In genomic region chr15:89458440-89458839, GRCh38 we compare ENCODE assay signal across 23 cellular contexts. TPM values are rescaled to one million over a fixed set of nuclear protein-coding genes. Genes with fewer than 3 reads are reported as not detected.
"Had no signal": no experiment of that assay in that cellular context is flagged by ENCODE, and none has a peak within 500 bp of the region (broad histone marks: within the 10 kb centered on the region; RNA-seq: fewer than 3 reads in every experiment).

No MANE protein-coding gene starts in this region.

- H3K4me1 Mint-ChIP-seq: naive thymus-derived CD8-positive, alpha-beta T cell; stimulated activated memory B cell treated with anti-CD40 and anti-IgM and Interleukin-4, amounts not matched to agents 10 μg/mL and 1 μg/mL and 100 μg/mL, for 72 hours had no signal

- H3K27me3 ChIP-seq: dorsolateral prefrontal cortex had no signal

- H3K36me3 ChIP-seq: esophagus muscularis mucosa, neutrophil, spleen, tibial artery had no signal

- H3K4me1 ChIP-seq: esophagus muscularis mucosa, psoas muscle, spleen, tibial artery had no signal

- FAIRE-seq: endometrium had no signal

- H3K4me3 ChIP-seq: dorsolateral prefrontal cortex, esophagus muscularis mucosa, mucosa of descending colon, psoas muscle, spleen, tibial artery had no signal

- H3K27ac Mint-ChIP-seq: naive thymus-derived CD8-positive, alpha-beta T cell; stimulated activated memory B cell treated with anti-CD40 and anti-IgM and Interleukin-4, amounts not matched to agents 10 μg/mL and 1 μg/mL and 100 μg/mL, for 72 hours; stimulated activated naive CD8-positive, alpha-beta T cell treated with anti-CD3 and anti-CD28 coated beads, Interleukin-15, Interleukin-2, amounts not matched to agents 100 ng/mL and 50 ng/mL, for 24 hours had no signal

- DNase-seq: cortex of kidney; effector CD8-positive, alpha-beta T cell; hippocampal formation; mammary epithelial cell; naive thymus-derived CD8-positive, alpha-beta T cell; psoas muscle; retina; spleen; stimulated activated CD4-positive, alpha-beta T cell treated with anti-CD3 and anti-CD28 coated beads, Interleukin-15, amount 100 ng/mL, for 24 hours; stimulated activated CD4-positive, alpha-beta T cell treated with anti-CD3 and anti-CD28 coated beads, Interleukin-1b, Interleukin-23, amount 100 ng/mL, for 48 hours; stimulated activated CD4-positive, alpha-beta T cell treated with anti-CD3 and anti-CD28 coated beads, Interleukin-4, amount 100 ng/mL, for 24 hours; tibial artery had no signal

- H3K4me3 Mint-ChIP-seq: naive thymus-derived CD8-positive, alpha-beta T cell; stimulated activated memory B cell treated with anti-CD40 and anti-IgM and Interleukin-4, amounts not matched to agents 10 μg/mL and 1 μg/mL and 100 μg/mL, for 72 hours; stimulated activated naive CD8-positive, alpha-beta T cell treated with anti-CD3 and anti-CD28 coated beads, Interleukin-15, Interleukin-2, amounts not matched to agents 100 ng/mL and 50 ng/mL, for 24 hours had no signal

- H3K27ac ChIP-seq: dorsolateral prefrontal cortex, esophagus muscularis mucosa, neutrophil, psoas muscle, spleen, tibial artery had no signal

- H3K36me3 Mint-ChIP-seq: stimulated activated memory B cell treated with anti-CD40 and anti-IgM and Interleukin-4, amounts not matched to agents 10 μg/mL and 1 μg/mL and 100 μg/mL, for 72 hours had no signal

- ATAC-seq: naive thymus-derived CD8-positive, alpha-beta T cell; psoas muscle; sciatic nerve; stimulated activated memory B cell treated with anti-CD40 and anti-IgM and Interleukin-4, amounts not matched to agents 10 μg/mL and 1 μg/mL and 100 μg/mL, for 72 hours had no signal

- H3K9me3 ChIP-seq: neutrophil, psoas muscle had no signal

RNA-seq across cellular contexts. Expression of gene RHCG, which starts 37.9 kb away (rescaled TPM):
- total RNA-seq: fibroblast of villous mesenchyme; naive thymus-derived CD8-positive, alpha-beta T cell; osteoblast; sciatic nerve; skeletal muscle tissue; spleen had no signal
- polyA plus RNA-seq: naive thymus-derived CD8-positive, alpha-beta T cell had no signal
